In genomic region chr19:2221918-2222317, GRCh38 we compare ENCODE assay signal across 21 cellular contexts. TPM values are rescaled to one million over a fixed set of nuclear protein-coding genes. Genes with fewer than 3 reads are reported as not detected.
DNase-seq lines count a peak whose midpoint lies in the region; ATAC-seq, FAIRE-seq and TF ChIP-seq lines count a peak whose summit lies in the region.
"Had no signal": no experiment of that assay in that cellular context is flagged by ENCODE, and none has a peak within 500 bp of the region (broad histone marks: within the 10 kb centered on the region; RNA-seq: fewer than 3 reads in every experiment).

No MANE protein-coding gene starts in this region.

- POLR2A ChIA-PET in A549 (lab: Yijun Ruan, JAX) = no interaction called here

- H3K4me1 ChIP-seq in A549 (peaks cover 12% of the 10 kb centered on the region; the same call in 2 of the 3 replicates), GM23338 (ENCODE audit: insufficient read depth) (no peaks in the 10 kb centered on the region), lower lobe of right lung (no peaks in the 10 kb centered on the region)

- H3K9me3 Mint-ChIP-seq in GM23338 = no peaks in the 10 kb centered on the region
- H3K9me3 Mint-ChIP-seq: activated CD4-positive, alpha-beta T cell treated with anti-CD3 and anti-CD28 coated beads, Interleukin-2, amount 10 ng/mL, durations not matched to agents 24 days and 14 days; activated T-helper 1 cell treated with anti-CD3 and anti-CD28 coated beads, Interleukin-12 subunit alpha, Interleukin-12 subunit beta, Interleukin-2, Interleukin-4 antibody, amounts not matched to agents 30 ng/mL and 10 ng/mL and 1 ng/mL, durations not matched to agents 14 hours and 24 hours and 36 hours had no signal

- H3K4me3 ChIP-seq in A549 = no peak overlapping the region
- H3K4me3 ChIP-seq in GM23338 = no peak overlapping the region
- H3K4me3 ChIP-seq in astrocyte of the cerebellum (ENCODE audit: low read depth, low read length) = no peak overlapping the region
- H3K4me3 ChIP-seq in lower lobe of right lung = no peak overlapping the region
- H3K4me3 ChIP-seq: body of pancreas had no signal

- H3K79me2 ChIP-seq in GM23338 (replicated peaks; ENCODE audit: insufficient read depth) = no peaks in the 10 kb centered on the region

- H3K27me3 ChIP-seq in GM23338 (ENCODE audit: insufficient read depth) (no peaks in the 10 kb centered on the region), lower lobe of right lung (ENCODE audit: low read depth) (no peaks in the 10 kb centered on the region)
- H3K27me3 ChIP-seq: body of pancreas had no signal

- H3K4me1 Mint-ChIP-seq in GM23338 = no peaks in the 10 kb centered on the region

- H3K27me3 Mint-ChIP-seq in GM23338 (ENCODE audit: insufficient read depth, low read depth, poor library complexity) = peaks cover 11% of the 10 kb centered on the region
- H3K27me3 Mint-ChIP-seq: activated CD4-positive, alpha-beta T cell treated with anti-CD3 and anti-CD28 coated beads, Interleukin-2, amount 10 ng/mL, durations not matched to agents 24 days and 14 days had no signal

- DNase-seq in A549 (ENCODE audit: low read depth in 1 of 2, low spot score in 1 of 2) (no peak), GM23338 (ENCODE audit: low spot score) (no peak), astrocyte of the cerebellum (ENCODE audit: low read depth) (no peak), lower lobe of right lung (no peak), mesenteric fat pad (ENCODE audit: low spot score) (no peak), NCI-H748 treated with DMSO at 0.1 percent for 48 hours (lab: John Stamatoyannopoulos, UW) (no peak)
- DNase-seq: activated CD4-positive, alpha-beta T cell treated with anti-CD3 and anti-CD28 coated beads, Interleukin-2, amount 10 ng/mL, durations not matched to agents 24 days and 14 days; body of pancreas; HCEC 1CT; NCI-H1048; NCI-H345; nucleus accumbens; stimulated activated CD4-positive, alpha-beta T cell treated with anti-CD3 and anti-CD28 coated beads, Interleukin-12 subunit alpha, Interleukin-12 subunit beta, amount 100 ng/mL, for 4 hours; T-helper 2 cell had no signal

- in situ Hi-C loops in astrocyte of the cerebellum (cut with HindIII; ENCODE audit: low sequenced_read_pairs) = no loop called here

- ATAC-seq in A549 (peak in 1 of 2 experiments; percentile 25; a peak in 2 of 6 replicates), GM23338 (peak; percentile 29), lower lobe of right lung (no peak), GM21390 (IDR thresholded peaks at IDR 0.05; ENCODE audit: unreplicated experiment) (no peak), GM19328 (IDR thresholded peaks at IDR 0.05; ENCODE audit: unreplicated experiment) (no peak)
- ATAC-seq: body of pancreas had no signal

- no peak overlapping the region; the same call in 1 of the 2 replicates for H3K27ac Mint-ChIP-seq in GM23338
- H3K27ac Mint-ChIP-seq: activated CD4-positive, alpha-beta T cell treated with anti-CD3 and anti-CD28 coated beads, Interleukin-2, amount 10 ng/mL, durations not matched to agents 24 days and 14 days; activated T-helper 1 cell treated with anti-CD3 and anti-CD28 coated beads, Interleukin-12 subunit alpha, Interleukin-12 subunit beta, Interleukin-2, Interleukin-4 antibody, amounts not matched to agents 30 ng/mL and 10 ng/mL and 1 ng/mL, durations not matched to agents 14 hours and 24 hours and 36 hours had no signal

- peaks cover 36% of the 10 kb centered on the region for H3K36me3 Mint-ChIP-seq in GM23338 (ENCODE audit: low read depth)

- H2AFZ ChIP-seq in GM23338 = no peak overlapping the region

- no peak for TF ChIP-seq POLR2A in A549 (IDR thresholded peaks at IDR 0.05; ENCODE audit: low read length)

- TF ChIP-seq CTCF in A549 (IDR thresholded peaks at IDR 0.05) = no peak
- TF ChIP-seq CTCF in GM23338 (conservative IDR thresholded peaks at IDR 0.05; ENCODE audit: low read depth in 2 of 2) = peak in 1 of 2 experiments; percentile 38; a peak in 2 of 4 replicates
- TF ChIP-seq CTCF in astrocyte of the cerebellum (IDR thresholded peaks at IDR 0.05; ENCODE audit: low read depth, low read length, missing control alignments) = peak; percentile 17
- TF ChIP-seq CTCF in lower lobe of right lung (IDR thresholded peaks at IDR 0.05) = peak; percentile 9

- H3K4me2 ChIP-seq in A549 (no peak overlapping the region), GM23338 (no peak overlapping the region)

- peak overlapping the region in 1 of 2 experiments; percentile 50; a peak in 3 of 6 replicates for H3K27ac ChIP-seq in A549
- H3K27ac ChIP-seq in GM23338 (ENCODE audit: low read depth) = no peak overlapping the region
- H3K27ac ChIP-seq in lower lobe of right lung = no peak overlapping the region
- H3K27ac ChIP-seq: body of pancreas had no signal

- 90% methylated on average over 7 of the region's 20 CpGs for WGBS in A549 (ENCODE audit: missing lambda C conversion rate)

- peaks cover 3% of the 10 kb centered on the region; the same call in 1 of the 2 replicates for H3K36me3 ChIP-seq in GM23338 (ENCODE audit: insufficient read depth)
- H3K36me3 ChIP-seq in lower lobe of right lung = peaks cover 99% of the 10 kb centered on the region

- CTCF ChIA-PET in A549 (lab: Yijun Ruan, JAX) = interaction anchor here (0.9 to 2.7 kb wide), 5 partner anchors 9 to 68 kb away, joined by 3 to 9 read pairs (median 4); partner anchors contain the start of gene PLEKHJ1

- FAIRE-seq in A549 (lab: Jason Lieb, UNC) = no peak
- FAIRE-seq: HTR-8/SVneo had no signal

- TF ChIP-seq EP300 in A549 (IDR thresholded peaks at IDR 0.05) = no peak

- H3K9me2 ChIP-seq in GM23338 (ENCODE audit: insufficient read depth) = no peaks in the 10 kb centered on the region

- TF ChIP-seq RAD21 in A549 (conservative IDR thresholded peaks at IDR 0.05 in 1 of 2, IDR thresholded peaks at IDR 0.05 in 1 of 2) = peak; percentile 7 to 20; a peak in 1 of 5 replicates

- H4K20me1 ChIP-seq in GM23338 (replicated peaks; ENCODE audit: insufficient read depth) = 0 out of 2 replicates have a peak, but pooled peaks cover 3% of the 10 kb centered on the region

- H3K9me3 ChIP-seq in A549 = no peaks in the 10 kb centered on the region
- no peaks in the 10 kb centered on the region for H3K9me3 ChIP-seq in lower lobe of right lung
- H3K9me3 ChIP-seq: body of pancreas had no signal

- intact Hi-C loops in lower lobe of right lung (cut with DNase I) = no loop called here

- 0 out of 2 replicates have a peak, but pooled peaks cover 4% of the 10 kb centered on the region for H3F3A ChIP-seq in GM23338 (replicated peaks; ENCODE audit: low read depth)

- H3K4me3 Mint-ChIP-seq in GM23338 = no peak overlapping the region
- H3K4me3 Mint-ChIP-seq: activated CD4-positive, alpha-beta T cell treated with anti-CD3 and anti-CD28 coated beads, Interleukin-2, amount 10 ng/mL, durations not matched to agents 24 days and 14 days; activated T-helper 1 cell treated with anti-CD3 and anti-CD28 coated beads, Interleukin-12 subunit alpha, Interleukin-12 subunit beta, Interleukin-2, Interleukin-4 antibody, amounts not matched to agents 30 ng/mL and 10 ng/mL and 1 ng/mL, durations not matched to agents 14 hours and 24 hours and 36 hours had no signal

RNA-seq across cellular contexts. Expression of gene PLEKHJ1, which starts 14.2 kb away (rescaled TPM):
- polyA plus RNA-seq in A549 (2011; rRNA removed) (18.3 and 19.9 TPM in 2 replicates), A549 (2017; fragmentation: RNase III; extraction: RNeasy Plus Mini Kit Qiagen cat#74134 plus additional on column Dnase treatment) (32.2 to 34.8 TPM (median 33.9 TPM) in 3 replicates), GM23338 (2016; fragmentation: Nextera tagmentation; extraction: Ambion mirVana) (142 and 146 TPM in 2 replicates)
- polyA plus RNA-seq in A549 (2012; cell fraction: cytosol; rRNA removed) = 65.1 and 74.2 TPM in 2 replicates
- polyA plus RNA-seq in A549 (2012; cell fraction: nucleus; rRNA removed) = 85.3 and 87.9 TPM in 2 replicates
- 12.6 and 14.9 TPM in 2 replicates for polyA minus RNA-seq in A549 (2011; rRNA and poly(A)+ RNA removed)
- 175 and 210 TPM in 2 replicates for total RNA-seq in GM23338 (2014; rRNA removed; shearing (Covaris generic))
- total RNA-seq in lower lobe of right lung (52.0 TPM), mesenteric fat pad (46.4 TPM)

RNA-seq across cellular contexts. Expression of gene SF3A2, which starts 14.7 kb away (rescaled TPM):
- polyA plus RNA-seq in A549 (2011; rRNA removed) = 11.9 and 13.5 TPM in 2 replicates
- polyA plus RNA-seq in A549 (2012; cell fraction: cytosol; rRNA removed) = 36.3 and 39.7 TPM in 2 replicates
- polyA plus RNA-seq in A549 (2012; cell fraction: nucleus; rRNA removed) = 125 and 200 TPM in 2 replicates
- polyA plus RNA-seq in A549 (2017; fragmentation: RNase III; extraction: RNeasy Plus Mini Kit Qiagen cat#74134 plus additional on column Dnase treatment) = 62.7 to 73.4 TPM (median 68.2 TPM) in 3 replicates
- polyA minus RNA-seq in A549 (2011; rRNA and poly(A)+ RNA removed) = 9.3 and 20.9 TPM in 2 replicates
- total RNA-seq in GM23338 (2014; rRNA removed; shearing (Covaris generic)) = 79.1 and 128 TPM in 2 replicates
- 67.7 and 76.0 TPM in 2 replicates for polyA plus RNA-seq in GM23338 (2016; fragmentation: Nextera tagmentation; extraction: Ambion mirVana)
- 55.6 TPM for total RNA-seq in lower lobe of right lung
- 46.2 TPM for total RNA-seq in mesenteric fat pad

RNA-seq across cellular contexts. Expression of gene AMH, which starts 27.2 kb away (rescaled TPM):
- polyA plus RNA-seq in A549 (2011; rRNA removed) (2.8 and 3.0 TPM in 2 replicates), A549 (2017; fragmentation: RNase III; extraction: RNeasy Plus Mini Kit Qiagen cat#74134 plus additional on column Dnase treatment) (12.0 to 13.2 TPM (median 12.7 TPM) in 3 replicates), GM23338 (2016; fragmentation: Nextera tagmentation; extraction: Ambion mirVana) (1.4 and 1.9 TPM in 2 replicates)
- 13.4 and 19.5 TPM in 2 replicates for polyA plus RNA-seq in A549 (2012; cell fraction: cytosol; rRNA removed)
- 242 and 443 TPM in 2 replicates for polyA plus RNA-seq in A549 (2012; cell fraction: nucleus; rRNA removed)
- polyA minus RNA-seq in A549 (2011; rRNA and poly(A)+ RNA removed) = 0.45 and 0.63 TPM in 2 replicates
- total RNA-seq in GM23338 (2014; rRNA removed; shearing (Covaris generic)) = 2.6 and 6.8 TPM in 2 replicates
- total RNA-seq in lower lobe of right lung (1.9 TPM), mesenteric fat pad (0.93 TPM)
- total RNA-seq: urinary bladder had no signal

RNA-seq across cellular contexts. Expression of gene JSRP1, which starts 34.3 kb away (rescaled TPM):
- polyA plus RNA-seq in A549 (2011; rRNA removed) (not detected in 2 replicates), A549 (2017; fragmentation: RNase III; extraction: RNeasy Plus Mini Kit Qiagen cat#74134 plus additional on column Dnase treatment) (0.16 to 0.41 TPM (median 0.32 TPM) in 3 replicates), GM23338 (2016; fragmentation: Nextera tagmentation; extraction: Ambion mirVana) (3.1 and 3.7 TPM in 2 replicates)
- not detected in 2 replicates for polyA plus RNA-seq in A549 (2012; cell fraction: cytosol; rRNA removed)
- polyA plus RNA-seq in A549 (2012; cell fraction: nucleus; rRNA removed) = 0.22 TPM in 1 of 2 replicates, not detected in the other
- polyA minus RNA-seq in A549 (2011; rRNA and poly(A)+ RNA removed) = not detected in 2 replicates
- 2.4 and 4.5 TPM in 2 replicates for total RNA-seq in GM23338 (2014; rRNA removed; shearing (Covaris generic))
- total RNA-seq in lower lobe of right lung (not detected), mesenteric fat pad (not detected)
- total RNA-seq: activated T-helper 1 cell treated with anti-CD3 and anti-CD28 coated beads, Interleukin-12 subunit alpha, Interleukin-12 subunit beta, Interleukin-2, Interleukin-4 antibody, amounts not matched to agents 30 ng/mL and 10 ng/mL and 1 ng/mL, durations not matched to agents 14 hours and 24 hours and 36 hours; body of pancreas; lung microvascular endothelial cell; RPMI7951 had no signal

RNA-seq across cellular contexts. Expression of gene DOT1L, which starts 58.2 kb away (rescaled TPM):
- 2.7 and 5.0 TPM in 2 replicates for polyA plus RNA-seq in A549 (2011; rRNA removed)
- 8.3 and 9.4 TPM in 2 replicates for polyA plus RNA-seq in A549 (2012; cell fraction: cytosol; rRNA removed)
- 28.8 and 59.9 TPM in 2 replicates for polyA plus RNA-seq in A549 (2012; cell fraction: nucleus; rRNA removed)
- polyA plus RNA-seq in A549 (2017; fragmentation: RNase III; extraction: RNeasy Plus Mini Kit Qiagen cat#74134 plus additional on column Dnase treatment) = 8.3 to 10.2 TPM (median 10.1 TPM) in 3 replicates
- 12.3 and 18.9 TPM in 2 replicates for polyA minus RNA-seq in A549 (2011; rRNA and poly(A)+ RNA removed)
- total RNA-seq in GM23338 (2014; rRNA removed; shearing (Covaris generic)) = 23.4 and 40.6 TPM in 2 replicates
- polyA plus RNA-seq in GM23338 (2016; fragmentation: Nextera tagmentation; extraction: Ambion mirVana) = 25.5 and 31.0 TPM in 2 replicates
- total RNA-seq in lower lobe of right lung = 33.0 TPM
- total RNA-seq in mesenteric fat pad = 34.0 TPM
